In genomic region chr2:148874868-148875341, GRCh38 we compare ENCODE assay signal across 7 cellular contexts. TPM values are rescaled to one million over a fixed set of nuclear protein-coding genes. Genes with fewer than 3 reads are reported as not detected.
A peak's percentile ranks its signal among the peaks of the same experiment; 100 is the strongest.
DNase-seq lines count a peak whose midpoint lies in the region; ATAC-seq, FAIRE-seq and TF ChIP-seq lines count a peak whose summit lies in the region.

KIF5C (plus strand) TSS chr2:148875227; CDS start chr2:148875618, 391 bp downstream.

- FAIRE-seq in kidney (lab: Jason Lieb, UNC) = no peak

- intact Hi-C loops in kidney (cut with DNase I) = no loop called here

- H3K36me3 ChIP-seq in kidney (ENCODE audit: control insufficient read depth in 1 of 2, insufficient read depth in 2 of 2, low read length in 2 of 2) = no peaks in the 10 kb centered on the region

- ATAC-seq in GM18517 (IDR thresholded peaks at IDR 0.05; ENCODE audit: unreplicated experiment) (peak; percentile 89), HG02981 (IDR thresholded peaks at IDR 0.05; ENCODE audit: unreplicated experiment) (peak; percentile 93)

- peaks cover 0 to 3% of the 10 kb centered on the region in 2 donors for H3K9me3 ChIP-seq in kidney (ENCODE audit: control insufficient read depth in 1 of 2, low read length in 2 of 2)

- no peak within 1 kb of the TSS for H3K27ac ChIP-seq in kidney (ENCODE audit: low read depth in 2 of 2, low read length in 2 of 2)

- H3K4me3 ChIP-seq in kidney (ENCODE audit: low read length in 2 of 2) = peak within 1 kb of the TSS in 1 of 2 donors; percentile 28

- peak; percentile 90 for DNase-seq in NCI-H2107 (lab: John Stamatoyannopoulos, UW)
- peak; percentile 81 for DNase-seq in activated CD4-positive, alpha-beta T cell treated with anti-CD3 and anti-CD28 coated beads for 1 hour
- DNase-seq in cerebellar cortex (ENCODE audit: low spot score) = peak; percentile 93
- peak; percentile 96 for DNase-seq in kidney
- peak; percentile 80 to 83 for DNase-seq in stimulated activated CD4-positive, alpha-beta T cell treated with anti-CD3 and anti-CD28 coated beads, Interleukin-1b, Interleukin-23, amount 100 ng/mL, for 1 hour (ENCODE audit: low read depth in 2 of 2)

- TF ChIP-seq CTCF in kidney (IDR thresholded peaks at IDR 0.05; ENCODE audit: borderline replicate concordance, extremely low read depth, insufficient read depth) = no peak

- H3K4me1 ChIP-seq in kidney (ENCODE audit: control insufficient read depth in 1 of 2, insufficient read depth in 1 of 2, low read depth in 1 of 2, low read length in 2 of 2) = peaks cover 0 to 5% of the 10 kb centered on the region in 2 donors

- no peak within 1 kb of the TSS for H3K9ac ChIP-seq in kidney (ENCODE audit: low read length in 2 of 2)

RNA-seq across cellular contexts. Expression of gene KIF5C, which starts in this region (rescaled TPM):
- total RNA-seq in kidney = 3.6 TPM
- 1.0 TPM for polyA plus RNA-seq in kidney (ENCODE audit: insufficient read depth, low read depth, low replicate concordance)
